Comparison of ENCODE assay signal across 15 cellular contexts in the genomic region with DNA sequence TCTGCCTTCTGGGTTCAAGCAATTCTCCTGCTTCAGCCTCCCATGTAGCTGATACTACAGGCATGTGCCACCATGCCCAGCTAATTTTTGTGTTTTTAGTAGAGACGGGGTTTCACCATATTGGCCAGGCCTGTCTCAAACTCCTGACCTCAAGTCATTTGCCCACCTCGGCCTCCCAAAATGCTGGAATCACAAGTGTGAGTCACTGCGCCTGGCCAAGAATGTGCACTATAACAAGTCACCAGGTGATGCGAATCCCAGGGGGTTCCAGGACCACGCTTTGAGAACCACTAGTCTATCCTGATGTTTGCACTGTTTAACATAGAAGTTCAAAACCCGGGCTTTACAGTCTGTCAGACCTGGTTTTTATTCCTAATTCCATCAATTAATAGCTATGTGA.
A peak's percentile ranks its signal among the peaks of the same experiment; 100 is the strongest.
DNase-seq lines count a peak whose midpoint lies in the region; ATAC-seq and TF ChIP-seq lines count a peak whose summit lies in the region.
"Had no signal": no experiment of that assay in that cellular context is flagged by ENCODE, and none has a peak within 500 bp of the region (broad histone marks: within the 10 kb centered on the region; RNA-seq: fewer than 3 reads in every experiment).

No MANE protein-coding gene starts in this region.

- no peak overlapping the region for H3K9ac ChIP-seq in neuronal stem cell (ENCODE audit: low read depth, low read length, poor library complexity)
- H3K9ac ChIP-seq: BLaER1 treated with 17β-estradiol and CSF1 and Interleukin-3, amounts not matched to agents 10 nM and 100 nM had no signal

- no peak overlapping the region for H2BK5ac ChIP-seq in neuronal stem cell (ENCODE audit: low read length)

- no peak overlapping the region for H3K4me3 Mint-ChIP-seq in T-helper 17 cell
- H3K4me3 Mint-ChIP-seq: B cell; CD14-positive monocyte; CD4-positive, alpha-beta T cell; CD8-positive, alpha-beta memory T cell; GM23338 had no signal

- H2BK120ac ChIP-seq in neuronal stem cell (ENCODE audit: low read depth, low read length) = no peak overlapping the region

- DNase-seq in Right ventricle myocardium inferior (ENCODE audit: missing footprints) = peak; percentile 64
- no peak for DNase-seq in heart left ventricle
- no peak for DNase-seq in T-helper 17 cell
- DNase-seq in neuronal stem cell (ENCODE audit: low spot score) = no peak
- no peak for DNase-seq in BE2C
- no peak for DNase-seq in HPDE6-E6E7 (ENCODE audit: extremely low spot score)

- no peak for TF ChIP-seq POLR2A in heart left ventricle (IDR thresholded peaks at IDR 0.05)

- H3K18ac ChIP-seq in neuronal stem cell (ENCODE audit: low read length) = peak overlapping the region; percentile 19

- no peaks in the 10 kb centered on the region for H3K36me3 Mint-ChIP-seq in T-helper 17 cell (ENCODE audit: low read depth)
- H3K36me3 Mint-ChIP-seq: CD14-positive monocyte; CD8-positive, alpha-beta memory T cell had no signal

- no peaks in the 10 kb centered on the region for H3K79me1 ChIP-seq in neuronal stem cell (ENCODE audit: low read depth, low read length)

- H3K4ac ChIP-seq in neuronal stem cell (ENCODE audit: low read length) = no peak overlapping the region

- no peak overlapping the region for H4K8ac ChIP-seq in neuronal stem cell (ENCODE audit: low read depth, low read length)

- TF ChIP-seq CTCF in heart left ventricle (IDR thresholded peaks at IDR 0.05) (no peak), BE2C (IDR thresholded peaks at IDR 0.05; ENCODE audit: low read depth, low read length) (no peak)

- H3K36me3 ChIP-seq in heart left ventricle (no peaks in the 10 kb centered on the region), neuronal stem cell (replicated peaks in 1 of 2; ENCODE audit: control insufficient read depth in 2 of 2, insufficient read depth in 2 of 2, low read length in 2 of 2) (no peaks in the 10 kb centered on the region), BE2C (no peaks in the 10 kb centered on the region)
- H3K36me3 ChIP-seq: BLaER1 treated with 17β-estradiol and CSF1 and Interleukin-3, amounts not matched to agents 10 nM and 100 nM; HAP-1 had no signal

- H3K27ac Mint-ChIP-seq in T-helper 17 cell = peak overlapping the region; percentile 57
- H3K27ac Mint-ChIP-seq: B cell; CD14-positive monocyte; CD4-positive, alpha-beta T cell; CD8-positive, alpha-beta memory T cell; GM23338 had no signal

- H3K23ac ChIP-seq in neuronal stem cell (ENCODE audit: low read depth, low read length, poor library complexity) = no peak overlapping the region

- H3K27ac ChIP-seq in heart left ventricle (no peak overlapping the region), neuronal stem cell (replicated peaks; ENCODE audit: low read length) (no peak overlapping the region)
- H3K27ac ChIP-seq: 22Rv1; BLaER1 treated with 17β-estradiol and CSF1 and Interleukin-3, amounts not matched to agents 10 nM and 100 nM had no signal

- H2BK12ac ChIP-seq in neuronal stem cell (ENCODE audit: low read length) = no peak overlapping the region

- H3K9me3 ChIP-seq in heart left ventricle (no peaks in the 10 kb centered on the region), T-helper 17 cell (ENCODE audit: control insufficient read depth, low read length, poor library complexity, severe bottlenecking) (no peaks in the 10 kb centered on the region), neuronal stem cell (replicated peaks in 1 of 2; ENCODE audit: control insufficient read depth in 2 of 2, insufficient read depth in 1 of 2, low read depth in 1 of 2, low read length in 2 of 2) (no peaks in the 10 kb centered on the region), BE2C (no peaks in the 10 kb centered on the region)
- H3K9me3 ChIP-seq: BLaER1 treated with 17β-estradiol and CSF1 and Interleukin-3, amounts not matched to agents 10 nM and 100 nM; HAP-1 had no signal

- WGBS in heart left ventricle, 4 donors = 84 to 97% (median 95%) methylated on average over 5 to 6 of the region's 6 CpGs
- WGBS in neuronal stem cell (ENCODE audit: extremely low coverage in 2 of 2, insufficient read length in 2 of 2, insufficient replicate concordance in 1 of 2), 2 donors = no CpG with 5 or more reads among the region's 6 CpGs

- H4K91ac ChIP-seq in neuronal stem cell (ENCODE audit: low read depth, low read length, poor library complexity) = no peak overlapping the region

- H3K27me3 ChIP-seq in heart left ventricle (peaks cover 0 to 20% (median 2%) of the 10 kb centered on the region in 9 donors), neuronal stem cell (ENCODE audit: control insufficient read depth in 3 of 3, insufficient read depth in 3 of 3, low read depth in 1 of 3, low read length in 3 of 3) (no peaks in the 10 kb centered on the region), BE2C (no peaks in the 10 kb centered on the region)
- H3K27me3 ChIP-seq: BLaER1 treated with 17β-estradiol and CSF1 and Interleukin-3, amounts not matched to agents 10 nM and 100 nM had no signal

- H2BK15ac ChIP-seq in neuronal stem cell (ENCODE audit: low read length) = no peak overlapping the region

- intact Hi-C loops in Right ventricle myocardium inferior (cut with DNase I) (no loop called here), heart left ventricle (cut with DNase I) (no loop called here)

- H3K27me3 Mint-ChIP-seq in T-helper 17 cell = peaks cover 37% of the 10 kb centered on the region

- H2AK5ac ChIP-seq in neuronal stem cell (ENCODE audit: low read depth, low read length) = no peak overlapping the region

- ATAC-seq in Right ventricle myocardium inferior = no peak
- ATAC-seq in heart left ventricle = no peak
- ATAC-seq in T-helper 17 cell = no peak

- peaks cover 4% of the 10 kb centered on the region for H3K4me1 Mint-ChIP-seq in T-helper 17 cell
- H3K4me1 Mint-ChIP-seq: B cell, CD14-positive monocyte had no signal

- H3K4me2 ChIP-seq in neuronal stem cell (ENCODE audit: insufficient read depth, low read length, poor library complexity, severe bottlenecking) = no peak overlapping the region
- H3K4me2 ChIP-seq: GM23338 had no signal

- no peaks in the 10 kb centered on the region for H3K4me1 ChIP-seq in heart left ventricle
- H3K4me1 ChIP-seq in neuronal stem cell (ENCODE audit: control insufficient read depth in 2 of 2, insufficient read depth in 1 of 2, low read depth in 1 of 2, low read length in 2 of 2) = no peaks in the 10 kb centered on the region
- H3K4me1 ChIP-seq in BE2C = no peaks in the 10 kb centered on the region

- no peak overlapping the region for H3K4me3 ChIP-seq in heart left ventricle
- no peak overlapping the region for H3K4me3 ChIP-seq in neuronal stem cell (ENCODE audit: low read length in 2 of 2)
- no peak overlapping the region for H3K4me3 ChIP-seq in BE2C (ENCODE audit: low read depth, low read length)
- H3K4me3 ChIP-seq: BLaER1 treated with 17β-estradiol and CSF1 and Interleukin-3, amounts not matched to agents 10 nM and 100 nM; GM12878; GM23338; HAP-1 had no signal

- no peak overlapping the region for H3K14ac ChIP-seq in neuronal stem cell (ENCODE audit: low read length)

- no peak overlapping the region for H2AFZ ChIP-seq in neuronal stem cell (ENCODE audit: low read length)
- H2AFZ ChIP-seq: GM23338 had no signal
